Comparison of ENCODE assay signal across 5 cellular contexts in genomic region chr13:43487885-43488284, GRCh38.
"Had no signal": no experiment of that assay in that cellular context is flagged by ENCODE, and none has a peak within 500 bp of the region (broad histone marks: within the 10 kb centered on the region; RNA-seq: fewer than 3 reads in every experiment).

No MANE protein-coding gene starts in this region.

- ATAC-seq: GM23338, HepG2 had no signal

- H3K36me3 Mint-ChIP-seq: IgD-negative memory B cell had no signal

- H3K27me3 Mint-ChIP-seq: IgD-negative memory B cell had no signal

- DNase-seq: H9, HCEC 1CT had no signal

- H3K4me3 Mint-ChIP-seq: GM23338, H9, IgD-negative memory B cell had no signal

- H3K4me1 Mint-ChIP-seq: GM23338, IgD-negative memory B cell had no signal

- H3K27ac Mint-ChIP-seq: GM23338, H9 had no signal

- H3K9me3 Mint-ChIP-seq: GM23338, H9, IgD-negative memory B cell had no signal

- H2AFZ ChIP-seq: GM23338 had no signal

- H3K4me3 ChIP-seq: GM23338 had no signal

- H3K4me2 ChIP-seq: GM23338 had no signal
